8 cellular contexts compared by ENCODE assay signal in the genomic region with DNA sequence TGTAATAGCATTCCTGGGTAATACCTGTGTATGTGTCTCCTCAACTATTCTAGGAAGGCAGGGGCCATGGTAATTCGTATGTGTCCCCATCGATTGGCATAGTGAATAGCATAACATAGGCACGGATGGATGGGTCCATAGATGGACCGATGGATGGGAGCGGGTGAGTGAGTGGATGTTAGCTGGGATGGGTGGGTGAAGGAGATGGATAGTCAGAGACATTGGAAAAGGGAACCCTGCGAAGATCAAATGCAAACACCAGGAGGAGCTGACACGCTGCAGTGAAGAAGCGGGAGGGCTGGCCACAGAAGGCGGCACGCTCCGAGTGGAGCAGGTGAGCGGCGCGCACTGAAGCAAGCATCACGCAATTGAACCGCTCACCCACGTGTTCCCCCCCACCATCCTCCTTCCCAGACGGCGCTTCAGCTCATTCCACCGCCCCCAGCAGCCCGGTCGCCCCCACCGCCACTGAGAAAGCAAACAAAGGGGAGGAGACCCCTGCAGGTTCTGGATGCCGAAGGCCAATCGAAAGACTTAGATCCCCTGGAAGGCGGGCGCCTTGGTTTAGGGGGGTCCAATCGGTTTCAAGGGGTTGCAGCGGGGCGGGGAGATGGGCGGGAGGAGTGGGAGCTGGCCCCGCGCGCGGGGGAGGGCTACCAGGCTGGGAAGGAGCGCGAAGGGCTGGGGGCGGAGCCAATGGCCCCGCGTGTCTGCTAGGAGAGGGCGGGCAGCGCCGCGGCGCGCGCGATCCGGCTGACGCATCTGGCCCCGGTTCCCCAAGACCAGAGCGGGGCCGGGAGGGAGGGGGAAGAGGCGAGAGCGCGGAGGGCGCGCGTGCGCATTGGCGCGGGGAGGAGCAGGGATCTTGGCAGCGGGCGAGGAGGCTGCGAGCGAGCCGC. TPM values are rescaled to one million over a fixed set of nuclear protein-coding genes. Genes with fewer than 3 reads are reported as not detected.
DNase-seq lines count a peak whose midpoint lies in the region; ATAC-seq and TF ChIP-seq lines count a peak whose summit lies in the region.

A gene (plus strand): TSS at position 839 of the 899 bp plus-strand sequence. CDS start 90 bp downstream, outside the sequence.

- TF ChIP-seq POLR2A in GM19193 (IDR thresholded peaks at IDR 0.05; ENCODE audit: extremely low read depth, insufficient read depth, insufficient read length), result peak; percentile 60

- H3K27ac Mint-ChIP-seq in activated CD4-positive, alpha-beta T cell treated with anti-CD3 and anti-CD28 coated beads for 36 hours, result peak within 1 kb of the TSS; percentile 90

- no peaks in the 10 kb centered on the region for H3K9me3 Mint-ChIP-seq in activated CD4-positive, alpha-beta T cell treated with anti-CD3 and anti-CD28 coated beads for 36 hours (ENCODE audit: low read depth)

- DNase-seq in BE2C, result peak; percentile 96
- DNase-seq in NCI-H510A treated with DMSO at 0.1 percent for 48 hours (lab: John Stamatoyannopoulos, UW), result peak; percentile 97
- peak; percentile 99 for DNase-seq in activated CD4-positive, alpha-beta T cell treated with anti-CD3 and anti-CD28 coated beads for 36 hours
- DNase-seq in choroid plexus epithelial cell (ENCODE audit: low read depth), result peak; percentile 99
- DNase-seq in kidney tubule cell (ENCODE audit: low spot score), result peak; percentile 97
- peak; percentile 87 to 98 (median 96) for DNase-seq in stimulated activated CD4-positive, alpha-beta T cell treated with anti-CD3 and anti-CD28 coated beads, Interleukin-1b, Interleukin-23, amount 100 ng/mL, for 24 hours (ENCODE audit: low read depth in 4 of 4, low spot score in 1 of 4)

- H3K36me3 Mint-ChIP-seq in activated CD4-positive, alpha-beta T cell treated with anti-CD3 and anti-CD28 coated beads for 36 hours (ENCODE audit: low read depth), result peaks cover 18% of the 10 kb centered on the region

- peak; percentile 81 for ATAC-seq in HG03439 (IDR thresholded peaks at IDR 0.05; ENCODE audit: unreplicated experiment)
- peak; percentile 83 for ATAC-seq in activated CD4-positive, alpha-beta T cell treated with anti-CD3 and anti-CD28 coated beads for 36 hours

- no peaks in the 10 kb centered on the region for H3K27me3 ChIP-seq in BE2C

- CTCF ChIA-PET in activated CD4-positive, alpha-beta T cell treated with anti-CD3 and anti-CD28 coated beads for 36 hours (lab: Charles Lee), result interaction anchor here (0.6 to 1.2 kb wide), 6 partner anchors 80 to 199 kb away, joined by 3 to 5 read pairs (median 3); a partner anchor contains a TSS

- intact Hi-C loops in activated CD4-positive, alpha-beta T cell treated with anti-CD3 and anti-CD28 coated beads for 36 hours (cut with DNase I, micrococcal nuclease), result loop anchor here (1.0 to 10.0 kb wide), 16 partner anchors 21 to 985 kb away; a partner anchor contains a TSS

- no peaks in the 10 kb centered on the region for H3K27me3 Mint-ChIP-seq in activated CD4-positive, alpha-beta T cell treated with anti-CD3 and anti-CD28 coated beads for 36 hours

- H3K4me1 Mint-ChIP-seq in activated CD4-positive, alpha-beta T cell treated with anti-CD3 and anti-CD28 coated beads for 36 hours, result peaks cover 52% of the 10 kb centered on the region

- H3K4me3 Mint-ChIP-seq in activated CD4-positive, alpha-beta T cell treated with anti-CD3 and anti-CD28 coated beads for 36 hours, result peak within 1 kb of the TSS; percentile 82

- POLR2A ChIA-PET in activated CD4-positive, alpha-beta T cell treated with anti-CD3 and anti-CD28 coated beads for 36 hours (lab: Charles Lee), result interaction anchor here (0.6 to 1.4 kb wide), 7 partner anchors 9 to 704 kb away, joined by 3 to 7 read pairs (median 3); a partner anchor contains a TSS

- H3K36me3 ChIP-seq in BE2C, result no peaks in the 10 kb centered on the region

- TF ChIP-seq CTCF in BE2C (IDR thresholded peaks at IDR 0.05; ENCODE audit: low read depth, low read length) (peak; percentile 43), choroid plexus epithelial cell (conservative IDR thresholded peaks at IDR 0.05; ENCODE audit: low read depth, low read length) (peak; percentile 82)

- H3K4me1 ChIP-seq in BE2C, result no peaks in the 10 kb centered on the region

- peak within 1 kb of the TSS; percentile 65 for H3K4me3 ChIP-seq in BE2C (ENCODE audit: low read depth, low read length)
- H3K4me3 ChIP-seq in choroid plexus epithelial cell (ENCODE audit: low read depth, low read length), result peak within 1 kb of the TSS; percentile 65

- no peaks in the 10 kb centered on the region for H3K9me3 ChIP-seq in BE2C

RNA-seq across cellular contexts. Expression of the gene that starts here (rescaled TPM):
- polyA plus RNA-seq in BE2C (2012; ENCODE audit: insufficient read depth, insufficient read length, low read depth), result 73.0 TPM
- total RNA-seq in activated CD4-positive, alpha-beta T cell treated with anti-CD3 and anti-CD28 coated beads for 36 hours, result 100 to 1,000 TPM; 168 to 175 TPM

Comparison
In these comparisons a context has a peak if more than half of its experiments do, and no peak if none do; other contexts are left out.
1. Peak in every context shown above with its lines: DNase-seq, ATAC-seq and H3K4me3 ChIP-seq.